Comparison of ENCODE assay signal across 2 cellular contexts in genomic region chr14:103891667-103892215, GRCh38.
A peak's percentile ranks its signal among the peaks of the same experiment; 100 is the strongest.
TF ChIP-seq lines count a peak whose summit lies in the region.

No MANE protein-coding gene starts in this region.

TF ChIP-seq in HEK293, 187 proteins besides CTCF, POLR2A, EP300 and RAD21:
- TF ChIP-seq GLIS1 (tag by site-specific recombination; IDR thresholded peaks at IDR 0.05): peak; percentile 41
- TF ChIP-seq ZNF645 (tag by site-specific recombination; IDR thresholded peaks at IDR 0.05): no peak

TF ChIP-seq in H1, 55 proteins besides CTCF, POLR2A, EP300 and RAD21:
- TF ChIP-seq RNF2 (IDR thresholded peaks at IDR 0.05; ENCODE audit: borderline replicate concordance, low read depth, low read length, missing control alignments, poor library complexity, severe bottlenecking) (no peak), PHF8 (conservative IDR thresholded peaks at IDR 0.05; ENCODE audit: low read depth, low read length) (no peak), BRCA1 (IDR thresholded peaks at IDR 0.05; ENCODE audit: low read depth, low read length) (no peak), HDAC2 (IDR thresholded peaks at IDR 0.05; ENCODE audit: borderline replicate concordance in 1 of 2, low read depth in 2 of 2, low read length in 2 of 2) (no peak)
TF ChIP-seq in H1: peak in this region for 0.
